In the genomic region with DNA sequence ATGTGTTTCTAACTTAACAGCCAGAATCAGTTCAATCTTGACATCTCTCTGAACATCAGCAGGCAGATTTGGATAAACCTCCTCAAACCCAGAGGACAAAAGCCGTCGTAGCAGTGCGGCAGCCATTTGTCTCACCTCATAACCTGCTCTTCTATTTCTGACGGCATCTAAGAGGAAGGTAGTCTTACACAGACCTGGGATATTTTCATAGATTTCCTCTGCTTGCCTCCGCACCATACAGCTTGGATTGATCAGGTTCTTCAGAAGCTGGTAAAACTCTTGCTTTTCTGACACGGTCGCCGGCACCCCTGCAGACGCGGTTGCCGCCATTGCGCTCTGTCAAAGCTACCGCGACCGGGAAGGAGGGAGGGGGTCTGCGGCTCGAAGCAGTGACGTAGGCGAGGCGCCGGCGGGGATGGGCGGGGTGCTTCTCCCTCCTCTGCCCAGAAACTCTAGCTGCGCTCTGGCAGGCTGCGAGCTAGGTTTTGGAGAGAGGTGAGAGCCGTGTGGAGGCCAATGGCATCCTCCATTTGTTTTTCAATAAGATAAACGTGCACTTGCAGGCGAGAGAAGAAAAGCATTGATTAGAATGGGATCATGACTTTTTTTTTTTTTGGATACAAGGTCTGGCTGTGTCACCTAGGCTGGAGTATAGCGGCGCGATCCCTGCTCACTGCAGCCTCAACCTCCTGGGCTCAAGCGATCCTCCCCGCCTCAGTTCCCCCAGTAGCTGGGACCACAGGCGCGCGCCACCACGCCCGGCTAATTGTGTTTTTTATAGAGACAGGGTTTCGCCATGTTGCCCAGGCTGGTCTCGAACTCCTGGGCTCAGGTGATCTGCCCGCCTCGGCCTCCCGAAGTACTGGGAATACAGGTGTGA, we compare ENCODE assay signal across 8 cellular contexts. TPM values are rescaled to one million over a fixed set of nuclear protein-coding genes. Genes with fewer than 3 reads are reported as not detected.
DNase-seq lines count a peak whose midpoint lies in the region; ATAC-seq, FAIRE-seq and TF ChIP-seq lines count a peak whose summit lies in the region.

Gene RANBP6, minus strand, starts transcription at position 347 of the 880 bp plus-strand sequence. Its CDS starts 17 bp downstream, at position 330.

- DNase-seq in BE2C (peak; percentile 92), GM19239 (ENCODE audit: insufficient read length, low spot score) (peak; percentile 61), NCI-H526 treated with DMSO at 0.1 percent for 48 hours (lab: John Stamatoyannopoulos, UW) (peak; percentile 82), cortex of kidney (lab: John Stamatoyannopoulos, UW) (peak; percentile 14), left kidney (ENCODE audit: low read depth, low spot score) (peak; percentile 97)
- DNase-seq in activated CD4-positive, alpha-beta T cell treated with anti-CD3 and anti-CD28 coated beads, Interleukin-2, amount 50 U/mL, for 1 hour, result peak; percentile 91
- DNase-seq in stimulated activated CD4-positive, alpha-beta T cell treated with anti-CD3 and anti-CD28 coated beads, Interleukin-2, amount 100 ng/mL, for 24 hours, result peak; percentile 91

- H3K36me3 ChIP-seq in BE2C, result peaks cover 7% of the 10 kb centered on the region

- no peaks in the 10 kb centered on the region for H3K9me3 ChIP-seq in BE2C

- H3K4me1 ChIP-seq in BE2C, result no peaks in the 10 kb centered on the region

- H3K27me3 ChIP-seq in BE2C, result no peaks in the 10 kb centered on the region

- FAIRE-seq in GM19239 (lab: Jason Lieb, UNC), result peak; percentile 92

- peak; percentile 97 for ATAC-seq in HG03442 (IDR thresholded peaks at IDR 0.05; ENCODE audit: unreplicated experiment)

- peak within 1 kb of the TSS; percentile 94 for H3K4me3 ChIP-seq in BE2C (ENCODE audit: low read depth, low read length)

- no peak for TF ChIP-seq CTCF in BE2C (IDR thresholded peaks at IDR 0.05; ENCODE audit: low read depth, low read length)

RNA-seq across cellular contexts. Expression of gene RANBP6, which starts in this region (rescaled TPM):
- 24.0 TPM for polyA plus RNA-seq in BE2C (2012; ENCODE audit: insufficient read depth, insufficient read length, low read depth)

Comparison
In these comparisons a context has a peak if more than half of its experiments do, and no peak if none do; other contexts are left out.
1. Peak in every context shown above with its lines: DNase-seq, ATAC-seq and H3K4me3 ChIP-seq.
2. DNase-seq: peak in every context shown above with its lines; median percentile 97 in left kidney; 92 in BE2C; 91 in activated CD4-positive, alpha-beta T cell treated with anti-CD3 and anti-CD28 coated beads, Interleukin-2, amount 50 U/mL, for 1 hour; 91 in stimulated activated CD4-positive, alpha-beta T cell treated with anti-CD3 and anti-CD28 coated beads, Interleukin-2, amount 100 ng/mL, for 24 hours; 82 in NCI-H526 treated with DMSO at 0.1 percent for 48 hours; 61 in GM19239; 14 in cortex of kidney.